In genomic region chr1:245220381-245220985, GRCh38 we compare ENCODE assay signal across 15 cellular contexts.
DNase-seq lines count a peak whose midpoint lies in the region; ATAC-seq and TF ChIP-seq lines count a peak whose summit lies in the region.
"Had no signal": no experiment of that assay in that cellular context is flagged by ENCODE, and none has a peak within 500 bp of the region (broad histone marks: within the 10 kb centered on the region; RNA-seq: fewer than 3 reads in every experiment).

No MANE protein-coding gene starts in this region.

- no peak overlapping the region for H2BK12ac ChIP-seq in neuronal stem cell (ENCODE audit: low read length)

- H2AFZ ChIP-seq in neuronal stem cell (ENCODE audit: low read length) = no peak overlapping the region

- H4K8ac ChIP-seq in neuronal stem cell (ENCODE audit: low read depth, low read length) = no peak overlapping the region

- TF ChIP-seq POLR2A in stomach (IDR thresholded peaks at IDR 0.05) = no peak

- no peak overlapping the region for H2AK5ac ChIP-seq in neuronal stem cell (ENCODE audit: low read depth, low read length)

- H2BK120ac ChIP-seq in neuronal stem cell (ENCODE audit: low read depth, low read length) = no peak overlapping the region

- no peak overlapping the region for H3K4me2 ChIP-seq in neuronal stem cell (ENCODE audit: insufficient read depth, low read length, poor library complexity, severe bottlenecking)

- TF ChIP-seq EP300 in stomach (IDR thresholded peaks at IDR 0.05) = no peak

- no peaks in the 10 kb centered on the region for H3K9me3 ChIP-seq in neuronal stem cell (replicated peaks in 1 of 2; ENCODE audit: control insufficient read depth in 2 of 2, insufficient read depth in 1 of 2, low read depth in 1 of 2, low read length in 2 of 2)
- no peaks in the 10 kb centered on the region for H3K9me3 ChIP-seq in stomach
- H3K9me3 ChIP-seq: BE2C had no signal

- no CpG with 5 or more reads among the region's 12 CpGs for WGBS in neuronal stem cell (ENCODE audit: extremely low coverage in 2 of 2, insufficient read length in 2 of 2, insufficient replicate concordance in 1 of 2), 2 donors
- WGBS in stomach, 5 donors = 75 to 87% (median 82%) methylated on average over 12 of the region's 12 CpGs

- DNase-seq in cardiac septum (ENCODE audit: low spot score) (peak; percentile 35), left cardiac atrium (no peak), head of caudate nucleus (peak in 27 of 42 donors; percentile 4 to 64 (median 24)), neuronal stem cell (ENCODE audit: low spot score) (no peak), stomach (no peak), dermis blood vessel endothelial cell (no peak)
- no peak for DNase-seq in stimulated activated naive CD4-positive, alpha-beta T cell (lab: John Stamatoyannopoulos, UW)
- DNase-seq: 8988T; BE2C; CD4-positive, alpha-beta memory T cell; DMS79 treated with DMSO at 0.1 percent for 48 hours; EL; HCEC 1CT; HFFc6 had no signal

- peaks cover 22 to 23% of the 10 kb centered on the region in 2 donors for H3K4me1 ChIP-seq in neuronal stem cell (ENCODE audit: control insufficient read depth in 2 of 2, insufficient read depth in 1 of 2, low read depth in 1 of 2, low read length in 2 of 2)
- H3K4me1 ChIP-seq in stomach = no peaks in the 10 kb centered on the region
- H3K4me1 ChIP-seq: BE2C had no signal

- no peak overlapping the region for H2BK5ac ChIP-seq in neuronal stem cell (ENCODE audit: low read length)

- no peak overlapping the region for H3K4ac ChIP-seq in neuronal stem cell (ENCODE audit: low read length)

- no peak overlapping the region for H3K27ac ChIP-seq in neuronal stem cell (replicated peaks; ENCODE audit: low read length)
- H3K27ac ChIP-seq in stomach = no peak overlapping the region
- H3K27ac ChIP-seq: C4-2B had no signal

- peak overlapping the region; percentile 68 for H3K18ac ChIP-seq in neuronal stem cell (ENCODE audit: low read length)

- H3K14ac ChIP-seq in neuronal stem cell (ENCODE audit: low read length) = no peak overlapping the region

- no peak overlapping the region for H4K91ac ChIP-seq in neuronal stem cell (ENCODE audit: low read depth, low read length, poor library complexity)

- no peak overlapping the region for H3K23ac ChIP-seq in neuronal stem cell (ENCODE audit: low read depth, low read length, poor library complexity)

- H3K4me3 ChIP-seq in neuronal stem cell (ENCODE audit: low read length in 2 of 2) (no peak overlapping the region), stomach (no peak overlapping the region)

- no peaks in the 10 kb centered on the region for H3K27me3 ChIP-seq in neuronal stem cell (ENCODE audit: control insufficient read depth in 3 of 3, insufficient read depth in 3 of 3, low read depth in 1 of 3, low read length in 3 of 3)
- no peaks in the 10 kb centered on the region for H3K27me3 ChIP-seq in stomach
- H3K27me3 ChIP-seq: BE2C had no signal

- no peaks in the 10 kb centered on the region for H3K79me1 ChIP-seq in neuronal stem cell (ENCODE audit: low read depth, low read length)

- no peak overlapping the region for H3K9ac ChIP-seq in neuronal stem cell (ENCODE audit: low read depth, low read length, poor library complexity)

- H2BK15ac ChIP-seq in neuronal stem cell (ENCODE audit: low read length) = no peak overlapping the region

- H3K36me3 ChIP-seq in neuronal stem cell (replicated peaks in 1 of 2; ENCODE audit: control insufficient read depth in 2 of 2, insufficient read depth in 2 of 2, low read length in 2 of 2) = no peaks in the 10 kb centered on the region
- no peaks in the 10 kb centered on the region for H3K36me3 ChIP-seq in stomach
- H3K36me3 ChIP-seq: BE2C had no signal

- no peak for TF ChIP-seq CTCF in stomach (IDR thresholded peaks at IDR 0.05)

- intact Hi-C loops in cardiac septum (cut with DNase I) (no loop called here), left cardiac atrium (cut with DNase I) (no loop called here), head of caudate nucleus (cut with DNase I) (no loop called here), stomach (cut with DNase I; ENCODE audit: low total_unique reads) (no loop called here)

- no peak for ATAC-seq in left cardiac atrium

Comparison
In these comparisons a context has a peak if more than half of its experiments do, and no peak if none do; other contexts are left out.
1. DNase-seq: peak in cardiac septum (single experiment) and head of caudate nucleus (27 of 42); none in left cardiac atrium (single experiment), neuronal stem cell (single experiment), stomach (single experiment), stimulated activated naive CD4-positive, alpha-beta T cell (0 of 6) and dermis blood vessel endothelial cell (single experiment).